ENCODE assay signal across 31 cellular contexts in genomic region chr2:62547849-62548248, GRCh38. TPM values are rescaled to one million over a fixed set of nuclear protein-coding genes. Genes with fewer than 3 reads are reported as not detected.
"Had no signal": no experiment of that assay in that cellular context is flagged by ENCODE, and none has a peak within 500 bp of the region (broad histone marks: within the 10 kb centered on the region; RNA-seq: fewer than 3 reads in every experiment).

No MANE protein-coding gene starts in this region.

- H3K9me3 ChIP-seq: esophagus squamous epithelium, pancreas, prostate gland, thyroid gland had no signal

- H3K27ac ChIP-seq: esophagus squamous epithelium, hepatocyte, pancreas, prostate gland, skin epidermis, thyroid gland had no signal

- H3K27me3 ChIP-seq: esophagus squamous epithelium, hepatocyte, pancreas, thyroid gland had no signal

- H3K79me2 ChIP-seq: hepatocyte had no signal

- FAIRE-seq: bronchial epithelial cell, colon, frontal cortex, keratinocyte, pancreas had no signal

- ATAC-seq: left cardiac atrium; naive thymus-derived CD8-positive, alpha-beta T cell; sciatic nerve; SK-N-SH treated with all-trans-retinoic acid at 6 μM for 48 hours; stimulated activated memory B cell treated with anti-CD40 and anti-IgM and Interleukin-4, amounts not matched to agents 10 μg/mL and 1 μg/mL and 100 μg/mL, for 72 hours; stimulated activated naive CD8-positive, alpha-beta T cell treated with anti-CD3 and anti-CD28 coated beads, Interleukin-15, amount 100 ng/mL, for 72 hours had no signal

- DNase-seq: activated CD4-positive, alpha-beta memory T cell treated with anti-CD3 and anti-CD28 coated beads, Interleukin-2, amount 10 ng/mL, durations not matched to agents 7 days and 5 days; activated CD4-positive, alpha-beta T cell treated with anti-CD3 and anti-CD28 coated beads, Interleukin-2, amount 10 ng/mL, durations not matched to agents 24 days and 14 days; activated CD4-positive, CD25-positive, alpha-beta regulatory T cell treated with anti-CD3 and anti-CD28 coated beads, Interleukin-2, amount 50 U/mL, for 72 hours; activated CD8-positive, alpha-beta memory T cell treated with anti-CD3 and anti-CD28 coated beads, Interleukin-2, amount 50 U/mL, for 48 hours; activated gamma-delta T cell treated with Interleukin-2 at 50 U/mL for 16 hours; activated naive CD4-positive, alpha-beta T cell treated with anti-CD3 and anti-CD28 coated beads, Interleukin-2, amount 50 U/mL, for 16 hours; activated T-cell treated with anti-CD3 and anti-CD28 coated beads, Interleukin-2, amount 50 U/mL, for 24 hours; amniotic stem cell; dermis blood vessel endothelial cell; effector CD4-positive, alpha-beta T cell; esophagus squamous epithelium; left cardiac atrium; naive thymus-derived CD8-positive, alpha-beta T cell; nucleus accumbens; pancreas; retina; stimulated activated CD4-positive, alpha-beta T cell treated with anti-CD3 and anti-CD28 coated beads, Interleukin-4, amount 100 ng/mL, for 4 hours; stimulated activated CD8-positive, alpha-beta memory T cell treated with anti-CD3 and anti-CD28 coated beads, Interleukin-4, amount 100 ng/mL, for 48 hours; stimulated activated naive CD8-positive, alpha-beta T cell treated with anti-CD3 and anti-CD28 coated beads, Interleukin-15, amount 100 ng/mL, for 72 hours; thyroid gland had no signal

- H3K4me2 ChIP-seq: hepatocyte had no signal

- H3K4me1 ChIP-seq: esophagus squamous epithelium, pancreas, prostate gland, thyroid gland had no signal

- H2AFZ ChIP-seq: hepatocyte had no signal

- H3K36me3 ChIP-seq: esophagus squamous epithelium, pancreas, prostate gland, thyroid gland had no signal

- H3K4me3 ChIP-seq: esophagus squamous epithelium, hepatocyte, pancreas, prostate gland, skin epidermis, thyroid gland had no signal

RNA-seq across cellular contexts. Expression of gene TMEM17, which starts 41.9 kb away (rescaled TPM):
- total RNA-seq: naive thymus-derived CD8-positive, alpha-beta T cell; T-helper 1 cell treated with Interleukin-12 subunit alpha and Interleukin-12 subunit beta and Interleukin-4 antibody, amounts not matched to agents 30 ng/mL and 1 ng/mL, for 36 hours had no signal
- polyA plus RNA-seq: naive thymus-derived CD8-positive, alpha-beta T cell had no signal
